In the genomic region with DNA sequence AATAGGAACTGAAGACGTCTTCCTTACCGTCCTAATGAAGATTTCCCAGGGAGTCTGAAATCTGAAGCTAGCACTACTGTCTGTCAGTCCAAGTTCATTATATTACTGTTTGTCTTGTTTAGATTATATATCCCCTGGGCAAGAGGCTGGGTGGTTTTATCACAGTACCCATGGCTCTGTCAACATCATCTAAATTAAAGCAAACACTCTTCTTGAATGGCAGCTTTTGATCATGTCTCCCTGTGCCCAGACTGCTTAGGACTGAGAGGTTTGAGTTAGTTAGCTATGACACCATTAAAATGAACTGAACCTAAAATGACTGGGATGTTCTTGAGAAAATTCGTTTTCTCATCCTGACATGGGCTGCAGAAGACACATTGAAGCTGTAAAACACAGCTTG, we compare ENCODE assay signal across 26 cellular contexts. TPM values are rescaled to one million over a fixed set of nuclear protein-coding genes. Genes with fewer than 3 reads are reported as not detected.
DNase-seq lines count a peak whose midpoint lies in the region; ATAC-seq and TF ChIP-seq lines count a peak whose summit lies in the region.
"Had no signal": no experiment of that assay in that cellular context is flagged by ENCODE, and none has a peak within 500 bp of the region (broad histone marks: within the 10 kb centered on the region; RNA-seq: fewer than 3 reads in every experiment).

No MANE protein-coding gene starts in this region.

- TF ChIP-seq CTCF in brain microvascular endothelial cell (IDR thresholded peaks at IDR 0.05; ENCODE audit: low read depth, low read length, missing control alignments), result no peak

- no peak for ATAC-seq in naive thymus-derived CD8-positive, alpha-beta T cell
- ATAC-seq in GM21619 (IDR thresholded peaks at IDR 0.05; ENCODE audit: unreplicated experiment) (no peak), GM19463 (IDR thresholded peaks at IDR 0.05; ENCODE audit: unreplicated experiment) (no peak)
- ATAC-seq: HCT116 had no signal

- no peaks in the 10 kb centered on the region for H4K20me1 ChIP-seq in Karpas-422 (ENCODE audit: insufficient read depth, low read depth, low read length)

- H3K27ac ChIP-seq in Karpas-422 (ENCODE audit: low read length) (no peak overlapping the region), brain microvascular endothelial cell (no peak overlapping the region)
- H3K27ac ChIP-seq: left ventricle myocardium inferior had no signal

- DNase-seq in Karpas-422 (peak; percentile 31), NCI-H1930 (lab: John Stamatoyannopoulos, UW) (peak; percentile 79 to 84), NCI-H69 (lab: John Stamatoyannopoulos, UW) (peak; percentile 87), brain microvascular endothelial cell (no peak)
- DNase-seq in naive thymus-derived CD8-positive, alpha-beta T cell, result no peak
- DNase-seq: activated CD4-positive, alpha-beta memory T cell treated with anti-CD3 and anti-CD28 coated beads for 36 hours; activated CD4-positive, CD25-positive, alpha-beta regulatory T cell treated with anti-CD3 and anti-CD28 coated beads, Interleukin-2, amount 50 U/mL, for 72 hours; activated CD8-positive, alpha-beta memory T cell treated with anti-CD3 and anti-CD28 coated beads, Interleukin-2, amount 50 U/mL, for 4 hours; activated naive CD4-positive, alpha-beta T cell treated with anti-CD3 and anti-CD28 coated beads, Interleukin-2, amount 10 ng/mL, durations not matched to agents 7 days and 5 days; effector CD4-positive, alpha-beta T cell; KG1; left ventricle myocardium inferior; mesendoderm; naive B cell; NCI-H446 treated with DMSO at 0.1 percent for 48 hours; occipital lobe; stimulated activated naive CD4-positive, alpha-beta T cell had no signal

- no peaks in the 10 kb centered on the region for H3K79me2 ChIP-seq in Karpas-422 (ENCODE audit: low read length)

- H3K9me2 ChIP-seq in Karpas-422 (replicated peaks; ENCODE audit: insufficient read depth, low read length), result no peaks in the 10 kb centered on the region

- H3K9ac ChIP-seq in Karpas-422 (ENCODE audit: low read length), result no peak overlapping the region

- no peak overlapping the region for H3K27ac Mint-ChIP-seq in naive thymus-derived CD8-positive, alpha-beta T cell
- H3K27ac Mint-ChIP-seq: activated CD4-positive, alpha-beta memory T cell treated with anti-CD3 and anti-CD28 coated beads for 36 hours; activated naive CD4-positive, alpha-beta T cell treated with anti-CD3 and anti-CD28 coated beads, Interleukin-2, amount 10 ng/mL, durations not matched to agents 7 days and 5 days; activated T-helper 1 cell treated with anti-CD3 and anti-CD28 coated beads, Interleukin-12 subunit alpha, Interleukin-12 subunit beta, Interleukin-2, Interleukin-4 antibody, amounts not matched to agents 30 ng/mL and 10 ng/mL and 1 ng/mL, durations not matched to agents 14 hours and 24 hours and 36 hours; naive B cell; T-helper 1 cell treated with Interleukin-12 subunit alpha and Interleukin-12 subunit beta and Interleukin-4 antibody, amounts not matched to agents 30 μg/mL and 1 μg/mL, for 36 hours had no signal

- no peaks in the 10 kb centered on the region for H3K4me1 Mint-ChIP-seq in naive thymus-derived CD8-positive, alpha-beta T cell
- H3K4me1 Mint-ChIP-seq: activated naive CD4-positive, alpha-beta T cell treated with anti-CD3 and anti-CD28 coated beads, Interleukin-2, amount 10 ng/mL, durations not matched to agents 7 days and 5 days; naive B cell had no signal

- H3K9me3 Mint-ChIP-seq in naive thymus-derived CD8-positive, alpha-beta T cell, result peaks cover 0 to 23% (median 0%) of the 10 kb centered on the region in 9 donors
- H3K9me3 Mint-ChIP-seq: activated CD4-positive, alpha-beta memory T cell treated with anti-CD3 and anti-CD28 coated beads for 36 hours; activated T-helper 1 cell treated with anti-CD3 and anti-CD28 coated beads, Interleukin-12 subunit alpha, Interleukin-12 subunit beta, Interleukin-2, Interleukin-4 antibody, amounts not matched to agents 30 ng/mL and 10 ng/mL and 1 ng/mL, durations not matched to agents 14 hours and 24 hours and 36 hours; T-helper 1 cell treated with Interleukin-12 subunit alpha and Interleukin-12 subunit beta and Interleukin-4 antibody, amounts not matched to agents 30 μg/mL and 1 μg/mL, for 36 hours had no signal

- peaks cover 0 to 9% (median 3%) of the 10 kb centered on the region in 5 donors for H3K27me3 Mint-ChIP-seq in naive thymus-derived CD8-positive, alpha-beta T cell
- H3K27me3 Mint-ChIP-seq: activated CD4-positive, alpha-beta memory T cell treated with anti-CD3 and anti-CD28 coated beads for 36 hours; activated naive CD4-positive, alpha-beta T cell treated with anti-CD3 and anti-CD28 coated beads, Interleukin-2, amount 10 ng/mL, durations not matched to agents 7 days and 5 days; naive B cell had no signal

- no peaks in the 10 kb centered on the region for H3K27me3 ChIP-seq in Karpas-422 (ENCODE audit: low read length)
- H3K27me3 ChIP-seq in brain microvascular endothelial cell (replicated peaks), result no peaks in the 10 kb centered on the region

- H2AFZ ChIP-seq in Karpas-422 (ENCODE audit: low read length), result no peak overlapping the region

- H3K9me3 ChIP-seq in Karpas-422 (ENCODE audit: low read length), result no peaks in the 10 kb centered on the region
- H3K9me3 ChIP-seq: left ventricle myocardium inferior had no signal

- no peak overlapping the region for H3K4me2 ChIP-seq in Karpas-422 (ENCODE audit: low read depth, low read length, poor library complexity, severe bottlenecking)

- POLR2A ChIA-PET in naive thymus-derived CD8-positive, alpha-beta T cell (lab: Charles Lee), result no interaction called here

- no peaks in the 10 kb centered on the region for H3K36me3 Mint-ChIP-seq in naive thymus-derived CD8-positive, alpha-beta T cell
- H3K36me3 Mint-ChIP-seq: activated CD4-positive, alpha-beta memory T cell treated with anti-CD3 and anti-CD28 coated beads for 36 hours; activated naive CD4-positive, alpha-beta T cell treated with anti-CD3 and anti-CD28 coated beads, Interleukin-2, amount 10 ng/mL, durations not matched to agents 7 days and 5 days; naive B cell had no signal

- no peaks in the 10 kb centered on the region for H3K36me3 ChIP-seq in Karpas-422 (ENCODE audit: insufficient read depth, low read length)
- no peaks in the 10 kb centered on the region for H3K36me3 ChIP-seq in brain microvascular endothelial cell (replicated peaks)
- H3K36me3 ChIP-seq: left ventricle myocardium inferior had no signal

- in situ Hi-C loops in brain microvascular endothelial cell (cut with HindIII; ENCODE audit: low pct_ligation_motif_present, low sequenced_read_pairs), result no loop called here

- no peak overlapping the region for H3K4me3 Mint-ChIP-seq in naive thymus-derived CD8-positive, alpha-beta T cell
- H3K4me3 Mint-ChIP-seq: activated CD4-positive, alpha-beta memory T cell treated with anti-CD3 and anti-CD28 coated beads for 36 hours; activated naive CD4-positive, alpha-beta T cell treated with anti-CD3 and anti-CD28 coated beads, Interleukin-2, amount 10 ng/mL, durations not matched to agents 7 days and 5 days; activated T-helper 1 cell treated with anti-CD3 and anti-CD28 coated beads, Interleukin-12 subunit alpha, Interleukin-12 subunit beta, Interleukin-2, Interleukin-4 antibody, amounts not matched to agents 30 ng/mL and 10 ng/mL and 1 ng/mL, durations not matched to agents 14 hours and 24 hours and 36 hours; naive B cell; T-helper 1 cell treated with Interleukin-12 subunit alpha and Interleukin-12 subunit beta and Interleukin-4 antibody, amounts not matched to agents 30 μg/mL and 1 μg/mL, for 36 hours had no signal

- H3K4me1 ChIP-seq in Karpas-422 (ENCODE audit: low read length), result no peaks in the 10 kb centered on the region
- H3K4me1 ChIP-seq: left ventricle myocardium inferior had no signal

- H3K4me3 ChIP-seq in Karpas-422 (ENCODE audit: low read length) (no peak overlapping the region), brain microvascular endothelial cell (ENCODE audit: low read depth, low read length) (no peak overlapping the region)
- H3K4me3 ChIP-seq: left ventricle myocardium inferior had no signal

RNA-seq across cellular contexts. Expression of gene IQCJ, which starts 23.8 kb away (rescaled TPM):
- total RNA-seq in Karpas-422 (2014; rRNA removed; shearing (Covaris generic); ENCODE audit: low replicate concordance), result 0.29 TPM in 1 of 2 replicates, not detected in the other
- total RNA-seq in naive thymus-derived CD8-positive, alpha-beta T cell, result not detected
- polyA plus RNA-seq in naive thymus-derived CD8-positive, alpha-beta T cell, result not detected
- total RNA-seq: activated CD4-positive, alpha-beta memory T cell treated with anti-CD3 and anti-CD28 coated beads for 36 hours; activated T-helper 1 cell treated with anti-CD3 and anti-CD28 coated beads, Interleukin-12 subunit alpha, Interleukin-12 subunit beta, Interleukin-2, Interleukin-4 antibody, amounts not matched to agents 30 ng/mL and 10 ng/mL and 1 ng/mL, durations not matched to agents 14 hours and 24 hours and 36 hours; G401; glomerular endothelial cell; left ventricle myocardium inferior; pulmonary artery endothelial cell had no signal
- polyA plus RNA-seq: urinary bladder had no signal

Comparison
In these comparisons a context has a peak if more than half of its experiments do, and no peak if none do; other contexts are left out.
1. DNase-seq: peak in Karpas-422 (single experiment), NCI-H1930 (2 of 2) and NCI-H69 (single experiment); none in naive thymus-derived CD8-positive, alpha-beta T cell (0 of 10) and brain microvascular endothelial cell (single experiment).